Comparison of ENCODE assay signal across 17 cellular contexts in genomic region chr5:54792611-54793404, GRCh38.
DNase-seq lines count a peak whose midpoint lies in the region; ATAC-seq and TF ChIP-seq lines count a peak whose summit lies in the region.
"Had no signal": no experiment of that assay in that cellular context is flagged by ENCODE, and none has a peak within 500 bp of the region (broad histone marks: within the 10 kb centered on the region; RNA-seq: fewer than 3 reads in every experiment).

No MANE protein-coding gene starts in this region.

- H3K4me3 ChIP-seq in GM23248 = no peak overlapping the region
- H3K4me3 ChIP-seq in heart right ventricle = no peak overlapping the region
- H3K4me3 ChIP-seq: BLaER1, GM12878, thyroid gland had no signal

- H3K9me3 ChIP-seq in GM23248 (ENCODE audit: low read depth) (no peaks in the 10 kb centered on the region), heart right ventricle (peaks cover 0 to 5% (median 0%) of the 10 kb centered on the region in 11 donors)
- H3K9me3 ChIP-seq: thyroid gland had no signal

- peaks cover 35% of the 10 kb centered on the region for H3K4me1 Mint-ChIP-seq in activated naive CD8-positive, alpha-beta T cell treated with anti-CD3 and anti-CD28 coated beads, Interleukin-2, amount 50 U/mL, for 24 hours

- H3K27ac ChIP-seq in GM23248 (no peak overlapping the region), heart right ventricle (no peak overlapping the region)
- H3K27ac ChIP-seq: BLaER1, thyroid gland had no signal

- in situ Hi-C loops in GM23248 (cut with MboI) = no loop called here

- H3K27me3 Mint-ChIP-seq in activated naive CD8-positive, alpha-beta T cell treated with anti-CD3 and anti-CD28 coated beads, Interleukin-2, amount 50 U/mL, for 24 hours = peaks cover 17% of the 10 kb centered on the region

- no peaks in the 10 kb centered on the region for H3K79me2 ChIP-seq in GM23248 (ENCODE audit: insufficient read depth)

- no peak overlapping the region for H3K4me2 ChIP-seq in GM23248 (ENCODE audit: unreplicated experiment)
- H3K4me2 ChIP-seq: BLaER1 had no signal

- H3K36me3 Mint-ChIP-seq in activated naive CD8-positive, alpha-beta T cell treated with anti-CD3 and anti-CD28 coated beads, Interleukin-2, amount 50 U/mL, for 24 hours (ENCODE audit: low read depth) = peaks cover 1% of the 10 kb centered on the region

- H3K27ac Mint-ChIP-seq in activated naive CD8-positive, alpha-beta T cell treated with anti-CD3 and anti-CD28 coated beads, Interleukin-2, amount 50 U/mL, for 24 hours = peak overlapping the region; percentile 93
- H3K27ac Mint-ChIP-seq: activated CD4-positive, alpha-beta T cell treated with anti-CD3 and anti-CD28 coated beads, Interleukin-2, amount 10 ng/mL, durations not matched to agents 7 days and 5 days had no signal

- 48 to 52% methylated on average over 2 of the region's 2 CpGs for WGBS in GM23248 (ENCODE audit: low coverage in 1 of 2, low lambda C conversion rate in 2 of 2, missing lambda C conversion rate in 2 of 2), 2 experiments
- 44 to 46% methylated on average over 2 of the region's 2 CpGs for WGBS in heart right ventricle, 2 donors

- 0 out of 2 replicates have a peak, but pooled peaks cover 3% of the 10 kb centered on the region for H3K9me2 ChIP-seq in GM23248 (ENCODE audit: insufficient read depth)

- no peaks in the 10 kb centered on the region for H4K20me1 ChIP-seq in GM23248 (ENCODE audit: insufficient read depth)
- H4K20me1 ChIP-seq: BLaER1 had no signal

- no peak overlapping the region for H2AFZ ChIP-seq in GM23248

- H3K9me3 Mint-ChIP-seq in activated naive CD8-positive, alpha-beta T cell treated with anti-CD3 and anti-CD28 coated beads, Interleukin-2, amount 50 U/mL, for 24 hours = peaks cover 6% of the 10 kb centered on the region

- no peaks in the 10 kb centered on the region for H3K27me3 ChIP-seq in GM23248 (replicated peaks; ENCODE audit: insufficient read depth)
- H3K27me3 ChIP-seq in heart right ventricle = no peaks in the 10 kb centered on the region
- H3K27me3 ChIP-seq: BLaER1, thyroid gland had no signal

- no peak for TF ChIP-seq CTCF in heart right ventricle (IDR thresholded peaks at IDR 0.05)

- H3K9ac ChIP-seq in GM23248 = no peak overlapping the region
- H3K9ac ChIP-seq: BLaER1 had no signal

- H3K36me3 ChIP-seq in GM23248 (ENCODE audit: low read depth) (no peaks in the 10 kb centered on the region), heart right ventricle (no peaks in the 10 kb centered on the region)
- H3K36me3 ChIP-seq: BLaER1, thyroid gland had no signal

- DNase-seq in AG08395 (ENCODE audit: low spot score) = peak; percentile 37
- peak; percentile 36 for DNase-seq in GM23248
- DNase-seq in activated naive CD8-positive, alpha-beta T cell treated with anti-CD3 and anti-CD28 coated beads, Interleukin-2, amount 50 U/mL, for 24 hours = no peak
- no peak for DNase-seq in heart right ventricle
- no peak for DNase-seq in NCI-H1048 (lab: John Stamatoyannopoulos, UW)
- DNase-seq in AML-193 (lab: John Stamatoyannopoulos, UW) = no peak
- DNase-seq in ureter (ENCODE audit: low spot score) = no peak
- DNase-seq: activated CD4-positive, alpha-beta T cell treated with anti-CD3 and anti-CD28 coated beads, Interleukin-2, amount 10 ng/mL, durations not matched to agents 7 days and 5 days; activated effector memory CD4-positive, alpha-beta T cell treated with Interleukin-2 at 50 U/mL for 16 hours; DMS79 treated with DMSO at 0.1 percent for 48 hours; NCI-H2107; SHP77; T-helper 9 cell; thyroid gland had no signal

- H3K4me3 Mint-ChIP-seq in activated naive CD8-positive, alpha-beta T cell treated with anti-CD3 and anti-CD28 coated beads, Interleukin-2, amount 50 U/mL, for 24 hours = no peak overlapping the region
- H3K4me3 Mint-ChIP-seq: activated CD4-positive, alpha-beta T cell treated with anti-CD3 and anti-CD28 coated beads, Interleukin-2, amount 10 ng/mL, durations not matched to agents 7 days and 5 days had no signal

- no peaks in the 10 kb centered on the region for H3F3A ChIP-seq in GM23248 (ENCODE audit: insufficient read depth)

- no peak for ATAC-seq in activated naive CD8-positive, alpha-beta T cell treated with anti-CD3 and anti-CD28 coated beads, Interleukin-2, amount 50 U/mL, for 24 hours
- ATAC-seq in heart right ventricle (peak in 5 of 8 donors; percentile 46 to 91 (median 56)), HG03565 (IDR thresholded peaks at IDR 0.05; ENCODE audit: unreplicated experiment) (no peak)
- ATAC-seq: GM12878 had no signal

- intact Hi-C loops in heart right ventricle (cut with DNase I) = no loop called here

- H3K4me1 ChIP-seq in GM23248 (ENCODE audit: insufficient read depth) (peaks cover 7% of the 10 kb centered on the region; the same call in 1 of the 2 replicates), heart right ventricle (peaks cover 0 to 17% (median 6%) of the 10 kb centered on the region in 9 donors)
- H3K4me1 ChIP-seq: BLaER1, thyroid gland had no signal

Comparison
In these comparisons a context has a peak if more than half of its experiments do, and no peak if none do; other contexts are left out.
1. DNase-seq: peak in AG08395 (single experiment) and GM23248 (single experiment); none in activated naive CD8-positive, alpha-beta T cell treated with anti-CD3 and anti-CD28 coated beads, Interleukin-2, amount 50 U/mL, for 24 hours (single experiment), heart right ventricle (0 of 2), NCI-H1048 (single experiment), AML-193 (0 of 2) and ureter (single experiment).
2. ATAC-seq: peak in heart right ventricle (5 of 8); none in activated naive CD8-positive, alpha-beta T cell treated with anti-CD3 and anti-CD28 coated beads, Interleukin-2, amount 50 U/mL, for 24 hours (single experiment) and HG03565 (single experiment).